25 cellular contexts compared by ENCODE assay signal in the genomic region with DNA sequence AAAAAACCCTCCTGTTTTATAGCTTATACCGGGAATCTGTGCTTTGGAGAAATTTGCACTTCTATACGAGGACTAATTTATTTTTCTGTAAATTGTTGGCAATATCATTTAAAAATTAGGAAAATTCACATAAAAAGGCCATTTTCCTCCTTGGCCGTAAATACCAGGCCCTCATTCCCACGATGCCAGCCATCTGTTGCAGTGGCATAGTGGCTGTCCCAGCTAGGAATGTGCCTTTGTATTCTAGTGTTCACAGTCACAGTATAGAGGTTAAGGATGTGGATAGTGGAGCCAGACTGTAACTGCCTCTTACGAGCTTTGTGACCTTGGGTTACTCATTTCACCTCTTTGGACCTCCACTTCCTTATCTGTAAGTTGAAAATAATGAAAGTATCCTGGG.
"Had no signal": no experiment of that assay in that cellular context is flagged by ENCODE, and none has a peak within 500 bp of the region (broad histone marks: within the 10 kb centered on the region; RNA-seq: fewer than 3 reads in every experiment).

No MANE protein-coding gene starts in this region.

- H3K9me3 ChIP-seq: neutrophil, right lobe of liver, sigmoid colon, thoracic aorta, tibial artery, transverse colon, uterus had no signal

- H3K79me2 ChIP-seq: parathyroid adenoma had no signal

- H3K9ac ChIP-seq: parathyroid adenoma had no signal

- H3K4me1 ChIP-seq: parathyroid adenoma, psoas muscle, right lobe of liver, sigmoid colon, stomach, tibial artery, transverse colon, upper lobe of right lung, uterus had no signal

- DNase-seq: naive thymus-derived CD8-positive, alpha-beta T cell; nephron progenitor cell; nucleus accumbens; posterior cingulate gyrus; psoas muscle; right cardiac atrium; right lobe of liver; sigmoid colon; small intestine; stimulated activated CD4-positive, alpha-beta T cell treated with anti-CD3 and anti-CD28 coated beads, Interleukin-15, amount 100 ng/mL, for 24 hours; stimulated activated CD4-positive, alpha-beta T cell treated with anti-CD3 and anti-CD28 coated beads, Interleukin-2, amount 100 ng/mL, for 24 hours; stimulated activated CD4-positive, alpha-beta T cell treated with anti-CD3 and anti-CD28 coated beads, Interleukin-2, amount 100 ng/mL, for 48 hours; stimulated activated CD4-positive, alpha-beta T cell treated with anti-CD3 and anti-CD28 coated beads, Interleukin-4, amount 100 ng/mL, for 24 hours; stimulated activated naive B cell treated with anti-CD40 and anti-IgM and Interleukin-4, amounts not matched to agents 10 μg/mL and 1 μg/mL and 100 μg/mL, for 72 hours; stimulated activated naive CD4-positive, alpha-beta T cell treated with Interleukin-2 at 50 U/mL for 16 hours; stomach; tibial artery; transverse colon; upper lobe of right lung; uterus had no signal

- H3K27me3 ChIP-seq: neutrophil, right lobe of liver, sigmoid colon, stomach, tibial artery, transverse colon, upper lobe of right lung, uterus had no signal

- H2AFZ ChIP-seq: parathyroid adenoma had no signal

- H3K27ac ChIP-seq: neutrophil, parathyroid adenoma, psoas muscle, right lobe of liver, sigmoid colon, stomach, thoracic aorta, tibial artery, transverse colon, upper lobe of right lung, uterus had no signal

- ATAC-seq: naive thymus-derived CD8-positive, alpha-beta T cell; natural killer cell treated with Interleukin-12 subunit alpha and Interleukin-12 subunit beta and Interleukin-15 and Interleukin-18, amount 100 ng/mL, for 72 hours; psoas muscle; right cardiac atrium; right lobe of liver; stimulated activated effector memory CD8-positive, alpha-beta T cell treated with anti-CD3 and anti-CD28 coated beads, Interleukin-12 subunit alpha, Interleukin-12 subunit beta, amount 100 ng/mL, for 72 hours; stimulated activated naive B cell treated with anti-CD40 and anti-IgM and Interleukin-4, amounts not matched to agents 10 μg/mL and 1 μg/mL and 100 μg/mL, for 72 hours; upper lobe of right lung had no signal

- H3K4me3 ChIP-seq: psoas muscle, right lobe of liver, sigmoid colon, stomach, thoracic aorta, tibial artery, transverse colon, upper lobe of right lung, uterus had no signal

- FAIRE-seq: small intestine had no signal

- H3K36me3 ChIP-seq: neutrophil, right lobe of liver, sigmoid colon, stomach, thoracic aorta, tibial artery, transverse colon, upper lobe of right lung, uterus had no signal
